8 cellular contexts compared by ENCODE assay signal in genomic region chr13:44470623-44471562, GRCh38.
A peak's percentile ranks its signal among the peaks of the same experiment; 100 is the strongest.
DNase-seq lines count a peak whose midpoint lies in the region; ATAC-seq, FAIRE-seq and TF ChIP-seq lines count a peak whose summit lies in the region.

No MANE protein-coding gene starts in this region.

- no peak for TF ChIP-seq POLR2A in adrenal gland (IDR thresholded peaks at IDR 0.05)
- no peak for TF ChIP-seq POLR2A in HepG2 (IDR thresholded peaks at IDR 0.05; ENCODE audit: insufficient read depth in 1 of 2, low read depth in 2 of 2, low read length in 2 of 2)

- H3K79me2 ChIP-seq in MM.1S (ENCODE audit: low read length): no peaks in the 10 kb centered on the region
- H3K79me2 ChIP-seq in HepG2 (ENCODE audit: insufficient read depth, low read length): no peaks in the 10 kb centered on the region

- 37 to 54% (median 47%) methylated on average over 4 of the region's 4 CpGs for WGBS in adrenal gland, 4 donors
- WGBS in HepG2 (ENCODE audit: low lambda C conversion rate): 50% methylated on average over 4 of the region's 4 CpGs

- intact Hi-C loops in adrenal gland (cut with DNase I) (loop anchor here in 1 of 2 donors (10.0 kb wide), 1 partner anchor 566 kb away; no protein-coding TSS in a partner anchor), HepG2 (cut with micrococcal nuclease; ENCODE audit: unreplicated experiment) (loop anchor here (1.0 kb wide), 4 partner anchors 33 to 566 kb away; no protein-coding TSS in a partner anchor)

- H3K27me3 Mint-ChIP-seq in T-cell: no peaks in the 10 kb centered on the region

- POLR2A ChIA-PET in HepG2 (lab: Yijun Ruan, JAX): no interaction called here
- POLR2A ChIA-PET in T-cell (lab: Charles Lee): interaction anchor here in 1 of 2 donors (0.6 kb wide), 1 partner anchor 569 kb away, joined by 4 read pairs; no protein-coding TSS in a partner anchor

- no peaks in the 10 kb centered on the region for H3K36me3 Mint-ChIP-seq in T-cell

- no peaks in the 10 kb centered on the region for H3K9me2 ChIP-seq in MM.1S (replicated peaks; ENCODE audit: insufficient read depth, low read length)

- TF ChIP-seq CTCF in MM.1S (IDR thresholded peaks at IDR 0.05; ENCODE audit: low read length) (0 out of 2 replicates have a peak, but pooled peaks have one; percentile 14), adrenal gland (IDR thresholded peaks at IDR 0.05) (peak; percentile 29 to 67 (median 46)), HepG2 (CRISPR knock-in tag; IDR thresholded peaks at IDR 0.05) (peak; percentile 47)

- TF ChIP-seq RAD21 in HepG2 (CRISPR knock-in tag; IDR thresholded peaks at IDR 0.05): 0 out of 2 replicates have a peak, but pooled peaks have one; percentile 26

- H3K27ac ChIP-seq in MM.1S (ENCODE audit: low read length) (no peak overlapping the region), adrenal gland (no peak overlapping the region), HepG2 (ENCODE audit: extremely low read length, insufficient read depth, low read length) (no peak overlapping the region)

- H3K4me1 ChIP-seq in MM.1S (ENCODE audit: low read length) (no peaks in the 10 kb centered on the region), adrenal gland (replicated peaks in 1 of 2) (peaks cover 0 to 11% of the 10 kb centered on the region in 2 donors), HepG2 (ENCODE audit: insufficient read depth, low read length) (no peaks in the 10 kb centered on the region)

- H3K9me3 ChIP-seq in MM.1S (replicated peaks; ENCODE audit: insufficient read depth, low read length) (no peaks in the 10 kb centered on the region), adrenal gland (replicated peaks in 1 of 3) (no peaks in the 10 kb centered on the region), HepG2 (ENCODE audit: low read length) (no peaks in the 10 kb centered on the region)

- in situ Hi-C loops in Caki2 (cut with HindIII; ENCODE audit: low pct_unique_long_range_greater_than_20kb, low sequenced_read_pairs): loop anchor here (25.0 kb wide), 1 partner anchor 559 kb away; no protein-coding TSS in a partner anchor
- in situ Hi-C loops in HepG2 (cut with HindIII; ENCODE audit: extremely low pct_ligation_motif_present, low pct_unique_long_range_greater_than_20kb): loop anchor here (5.0 to 10.0 kb wide), 3 partner anchors 404 to 564 kb away; no protein-coding TSS in a partner anchor

- no peak overlapping the region for H3K27ac Mint-ChIP-seq in T-cell

- no peak overlapping the region for H3K4me3 Mint-ChIP-seq in T-cell

- peaks cover 0 to 5% (median 0%) of the 10 kb centered on the region in 3 donors for H3K4me1 Mint-ChIP-seq in T-cell

- no peak for ATAC-seq in HepG2
- ATAC-seq in esophagus mucosa: no peak
- ATAC-seq in GM18873 (IDR thresholded peaks at IDR 0.05; ENCODE audit: low FRiP score, unreplicated experiment): no peak
- no peak for ATAC-seq in T-cell (replicated peaks in 1 of 4)

- no TSS peak for BruUV-seq in HepG2 (replicated peaks; lab: Mats Ljungman, UMichigan)

- TF ChIP-seq EP300 in HepG2 (IDR thresholded peaks at IDR 0.05; ENCODE audit: low read depth in 2 of 2, low read length in 2 of 2) (no peak), HepG2 (CRISPR knock-in tag; IDR thresholded peaks at IDR 0.05; ENCODE audit: borderline replicate concordance) (no peak)

- H3K4me3 ChIP-seq in MM.1S (ENCODE audit: low read length) (no peak overlapping the region), adrenal gland (no peak overlapping the region), HepG2 (replicated peaks in 1 of 3; ENCODE audit: insufficient read depth in 1 of 3, low read depth in 2 of 3, low read length in 3 of 3) (no peak overlapping the region)

- H3K36me3 ChIP-seq in MM.1S (replicated peaks; ENCODE audit: insufficient read depth, low read length): no peaks in the 10 kb centered on the region
- no peaks in the 10 kb centered on the region for H3K36me3 ChIP-seq in adrenal gland (replicated peaks in 1 of 2)
- H3K36me3 ChIP-seq in HepG2 (replicated peaks in 1 of 2; ENCODE audit: control insufficient read depth in 1 of 2, insufficient read depth in 2 of 2, low read length in 2 of 2): no peaks in the 10 kb centered on the region

- H2AFZ ChIP-seq in MM.1S (ENCODE audit: low read length) (no peak overlapping the region), HepG2 (ENCODE audit: low read length) (no peak overlapping the region)

- H3K27me3 ChIP-seq in MM.1S (replicated peaks; ENCODE audit: insufficient read depth, low read length) (no peaks in the 10 kb centered on the region), adrenal gland (no peaks in the 10 kb centered on the region), HepG2 (ENCODE audit: control insufficient read depth in 1 of 2, insufficient read depth in 2 of 2, low read length in 2 of 2) (no peaks in the 10 kb centered on the region)

- no peak overlapping the region for H3K4me2 ChIP-seq in MM.1S (ENCODE audit: low read depth, low read length)
- H3K4me2 ChIP-seq in HepG2 (ENCODE audit: low read depth, low read length): no peak overlapping the region

- H4K20me1 ChIP-seq in MM.1S (ENCODE audit: insufficient read depth, low read length): no peaks in the 10 kb centered on the region
- H4K20me1 ChIP-seq in HepG2 (ENCODE audit: insufficient read depth, low read length): no peaks in the 10 kb centered on the region

- DNase-seq in Caki2 (ENCODE audit: low read depth): peak; percentile 84
- DNase-seq in MM.1S: peak; percentile 24
- no peak for DNase-seq in adrenal gland
- DNase-seq in HepG2 (ENCODE audit: low spot score): peak; percentile 29
- DNase-seq in T-cell: no peak
- DNase-seq in activated CD4-positive, alpha-beta T cell treated with anti-CD3 and anti-CD28 coated beads for 1 hour: no peak

- FAIRE-seq in HepG2 (lab: Jason Lieb, UNC): no peak

- no peaks in the 10 kb centered on the region for H3K9me3 Mint-ChIP-seq in T-cell

- no peak overlapping the region for H3K9ac ChIP-seq in MM.1S (ENCODE audit: low read length)
- no peak overlapping the region for H3K9ac ChIP-seq in HepG2 (ENCODE audit: insufficient read depth, low read depth, low read length)

- H3F3A ChIP-seq in MM.1S (ENCODE audit: insufficient read depth, low read length): no peaks in the 10 kb centered on the region

- CTCF ChIA-PET in HepG2 (lab: Yijun Ruan, JAX; ENCODE audit: low intra/inter-chr PET ratio, low total read pairs): interaction anchor here (1.0 to 2.9 kb wide), 7 partner anchors 33 to 576 kb away, joined by 4 to 22 read pairs (median 6); no protein-coding TSS in a partner anchor
- CTCF ChIA-PET in T-cell (lab: Charles Lee): interaction anchor here (1.2 to 2.0 kb wide), 2 partner anchors 563 to 565 kb away, joined by 3 to 13 read pairs; no protein-coding TSS in a partner anchor

TF ChIP-seq in HepG2, 621 proteins besides CTCF, POLR2A, EP300 and RAD21 (continues in another document):
- TF ChIP-seq ZNF850 (CRISPR knock-in tag; conservative IDR thresholded peaks at IDR 0.05) (no peak), NFE2L1 (CRISPR knock-in tag; IDR thresholded peaks at IDR 0.05; ENCODE audit: borderline replicate concordance) (no peak), SMC3 (IDR thresholded peaks at IDR 0.05; ENCODE audit: low read length) (peak; percentile 57), ZFP1 (CRISPR knock-in tag; IDR thresholded peaks at IDR 0.05) (no peak), MAFK (conservative IDR thresholded peaks at IDR 0.05 in 1 of 2, IDR thresholded peaks at IDR 0.05 in 1 of 2; ENCODE audit: low read length in 2 of 2) (peak; percentile 50 to 51; a peak in 3 of 4 replicates), STAG1 (CRISPR knock-in tag; IDR thresholded peaks at IDR 0.05) (peak; percentile 68), MXD4 (CRISPR knock-in tag; IDR thresholded peaks at IDR 0.05) (no peak), ZNF704 (CRISPR knock-in tag; IDR thresholded peaks at IDR 0.05; ENCODE audit: borderline replicate concordance) (no peak), BCL6 (CRISPR knock-in tag; IDR thresholded peaks at IDR 0.05) (no peak), ATRX (CRISPR knock-in tag; IDR thresholded peaks at IDR 0.05; ENCODE audit: borderline replicate concordance) (no peak), GPN1 (CRISPR knock-in tag; IDR thresholded peaks at IDR 0.05; ENCODE audit: borderline replicate concordance) (no peak), ZSCAN20 (CRISPR knock-in tag; IDR thresholded peaks at IDR 0.05; ENCODE audit: borderline replicate concordance) (no peak), SPEN (CRISPR knock-in tag; IDR thresholded peaks at IDR 0.05; ENCODE audit: low read depth) (no peak), NR3C1 (CRISPR knock-in tag; IDR thresholded peaks at IDR 0.05) (no peak), GZF1 (CRISPR knock-in tag; IDR thresholded peaks at IDR 0.05) (no peak), FLYWCH1 (CRISPR knock-in tag; IDR thresholded peaks at IDR 0.05) (no peak), HNRNPK (IDR thresholded peaks at IDR 0.05; ENCODE audit: low read depth, low read length, poor library complexity, severe bottlenecking) (no peak)

Comparison
In these comparisons a context has a peak if more than half of its experiments do, and no peak if none do; other contexts are left out.
1. DNase-seq: peak in Caki2 (single experiment), MM.1S (single experiment) and HepG2 (single experiment); none in adrenal gland (0 of 7), T-cell (0 of 34) and activated CD4-positive, alpha-beta T cell treated with anti-CD3 and anti-CD28 coated beads for 1 hour (single experiment).
2. Peak in every context shown above with its lines, with median percentiles within 50 percentile points of each other: CTCF ChIP-seq.